8 cellular contexts compared by ENCODE assay signal in the genomic region with DNA sequence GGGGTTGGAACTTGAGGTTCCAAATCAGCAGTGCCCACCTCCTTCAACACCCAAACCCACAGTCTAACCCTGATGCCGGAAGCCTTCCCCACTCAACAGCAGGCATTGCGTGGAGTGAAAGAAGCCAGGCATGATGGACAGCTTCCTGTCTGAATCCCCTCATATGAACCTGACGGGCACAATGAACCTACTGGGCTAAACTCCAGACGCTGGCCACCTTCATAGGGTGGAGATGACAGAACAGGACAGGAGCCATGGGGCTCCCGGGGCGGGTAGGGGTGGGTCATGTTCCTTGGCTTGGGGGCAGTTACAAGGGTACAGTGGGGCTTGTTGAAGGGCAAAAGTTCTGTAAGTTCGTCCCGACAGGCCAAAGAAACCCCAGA. TPM values are rescaled to one million over a fixed set of nuclear protein-coding genes. Genes with fewer than 3 reads are reported as not detected.
DNase-seq lines count a peak whose midpoint lies in the region; TF ChIP-seq lines count a peak whose summit lies in the region.

No MANE protein-coding gene starts in this region.

- DNase-seq in AG10803 (ENCODE audit: low read depth) (no peak), HFFc6 (no peak), HUDEP-2 (lab: John Stamatoyannopoulos, UW; ENCODE audit: unreplicated experiment in 76 of 76) (no peak), NCI-H748 (lab: John Stamatoyannopoulos, UW; ENCODE audit: unreplicated experiment) (no peak), NCI-H510A (lab: John Stamatoyannopoulos, UW) (no peak)
- DNase-seq in activated CD4-positive, alpha-beta T cell treated with anti-CD3 and anti-CD28 coated beads, Interleukin-2, amount 50 U/mL, for 1 hour = no peak

- H3K9me3 ChIP-seq in muscle layer of colon (ENCODE audit: low read length) = no peaks in the 10 kb centered on the region

- peaks cover 6% of the 10 kb centered on the region for H3K27me3 Mint-ChIP-seq in HFFc6 (ENCODE audit: insufficient read depth)
- H3K27me3 Mint-ChIP-seq in brain = peaks cover 25% of the 10 kb centered on the region

- H3K36me3 ChIP-seq in muscle layer of colon (ENCODE audit: insufficient read depth, low read length) = peaks cover 15% of the 10 kb centered on the region

- peaks cover 38% of the 10 kb centered on the region for H3K4me1 ChIP-seq in muscle layer of colon (ENCODE audit: insufficient read depth, low read length)

- H3K27me3 ChIP-seq in muscle layer of colon (ENCODE audit: control insufficient read depth in 1 of 2, insufficient read depth in 2 of 2, low read length in 2 of 2) = no peaks in the 10 kb centered on the region

- H3K4me1 Mint-ChIP-seq in HFFc6 (ENCODE audit: low read depth) (peaks cover 39% of the 10 kb centered on the region), brain (peaks cover 35% of the 10 kb centered on the region)

- H3K27ac ChIP-seq in muscle layer of colon (ENCODE audit: low read depth, low read length) = no peak overlapping the region

- TF ChIP-seq CTCF in AG10803 (conservative IDR thresholded peaks at IDR 0.05; ENCODE audit: low read length) (no peak), HFFc6 (IDR thresholded peaks at IDR 0.05) (no peak), brain (conservative IDR thresholded peaks at IDR 0.05) (no peak)

- H3K27ac Mint-ChIP-seq in HFFc6 (peak overlapping the region; percentile 79; the same call in 1 of the 2 replicates), brain (peak overlapping the region in 3 of 5 experiments; percentile 35 to 95 (median 59))

- H3K9ac ChIP-seq in muscle layer of colon (ENCODE audit: low read length) = no peak overlapping the region

- H3K4me3 Mint-ChIP-seq in HFFc6 (peak overlapping the region; percentile 97), brain (peak overlapping the region; percentile 96 to 99 (median 98))

- peaks cover 34% of the 10 kb centered on the region for H3K36me3 Mint-ChIP-seq in HFFc6 (ENCODE audit: low read depth)
- H3K36me3 Mint-ChIP-seq in brain = peaks cover 40% of the 10 kb centered on the region

- H3K4me3 ChIP-seq in AG10803 (ENCODE audit: low read length) (peak overlapping the region; percentile 31; the same call in 1 of the 2 replicates), muscle layer of colon (ENCODE audit: low read depth in 1 of 2, low read length in 2 of 2) (peak overlapping the region; percentile 92 to 94)

- no peaks in the 10 kb centered on the region; the same call in 1 of the 2 replicates for H3K9me3 Mint-ChIP-seq in HFFc6
- peaks cover 0 to 5% (median 3%) of the 10 kb centered on the region in 5 experiments for H3K9me3 Mint-ChIP-seq in brain

RNA-seq across cellular contexts. Expression of a gene that starts 0.5 kb away (rescaled TPM):
- 100 to 1,000 TPM; 138 to 174 (median 161) TPM for total RNA-seq in HFFc6 (2021; fragmentation: NEBNext Ultra II Directional; extraction: Animal tissue kit (Norgen Biotek cat#: 25700))
- polyA plus RNA-seq in brain (ENCODE audit: insufficient read depth, low read depth, low replicate concordance) = 208 TPM
